In genomic region chr2:26649992-26650712, GRCh38 we compare ENCODE assay signal across 32 cellular contexts. TPM values are rescaled to one million over a fixed set of nuclear protein-coding genes. Genes with fewer than 3 reads are reported as not detected.
DNase-seq lines count a peak whose midpoint lies in the region; ATAC-seq and TF ChIP-seq lines count a peak whose summit lies in the region.
"Had no signal": no experiment of that assay in that cellular context is flagged by ENCODE, and none has a peak within 500 bp of the region (broad histone marks: within the 10 kb centered on the region; RNA-seq: fewer than 3 reads in every experiment).

No MANE protein-coding gene starts in this region.

- H3K27ac Mint-ChIP-seq in brain (peak overlapping the region in 3 of 5 experiments; percentile 51 to 77 (median 68)), Caco-2 (ENCODE audit: unreplicated experiment) (no peak overlapping the region), immature natural killer cell (no peak overlapping the region)
- H3K27ac Mint-ChIP-seq: activated CD8-positive, alpha-beta T cell treated with anti-CD3 and anti-CD28 coated beads, Interleukin-2, amount 10 ng/mL, durations not matched to agents 7 days and 5 days; T-helper 1 cell treated with Interleukin-12 subunit alpha and Interleukin-12 subunit beta and Interleukin-4 antibody, amounts not matched to agents 30 μg/mL and 1 μg/mL, for 36 hours; type B pancreatic cell had no signal

- POLR2A ChIA-PET in Caco-2 (lab: Charles Lee): interaction anchor here (0.6 kb wide), 1 partner anchor 95 kb away, joined by 3 read pairs; no protein-coding TSS in a partner anchor

- H3K4me3 ChIP-seq in Peyer's patch (no peak overlapping the region), spleen (no peak overlapping the region), Caco-2 (ENCODE audit: low read depth, low read length) (no peak overlapping the region)
- H3K4me3 ChIP-seq: BLaER1 treated with 17β-estradiol and CSF1 and Interleukin-3, amounts not matched to agents 10 nM and 100 nM; body of pancreas; HAP-1; lung; psoas muscle had no signal

- peaks cover 0 to 9% (median 2%) of the 10 kb centered on the region in 5 experiments for H3K9me3 Mint-ChIP-seq in brain
- no peaks in the 10 kb centered on the region for H3K9me3 Mint-ChIP-seq in Caco-2 (ENCODE audit: unreplicated experiment)
- peaks cover 0 to 2% (median 0%) of the 10 kb centered on the region in 6 donors for H3K9me3 Mint-ChIP-seq in immature natural killer cell
- H3K9me3 Mint-ChIP-seq: activated T-cell treated with anti-CD3 and anti-CD28 coated beads, Interleukin-2, amount 50 U/mL, for 4 hours; T-helper 1 cell treated with Interleukin-12 subunit alpha and Interleukin-12 subunit beta and Interleukin-4 antibody, amounts not matched to agents 30 μg/mL and 1 μg/mL, for 36 hours; type B pancreatic cell had no signal

- intact Hi-C loops in spleen (cut with DNase I; ENCODE audit: low total_unique reads) (no loop called here), Caco-2 (cut with micrococcal nuclease; ENCODE audit: unreplicated experiment) (no loop called here)

- CTCF ChIA-PET in Caco-2 (lab: Charles Lee): no interaction called here

- no peak overlapping the region for H3K4me3 Mint-ChIP-seq in brain
- H3K4me3 Mint-ChIP-seq in Caco-2 (ENCODE audit: unreplicated experiment): no peak overlapping the region
- H3K4me3 Mint-ChIP-seq in immature natural killer cell: no peak overlapping the region
- H3K4me3 Mint-ChIP-seq: activated CD8-positive, alpha-beta T cell treated with anti-CD3 and anti-CD28 coated beads, Interleukin-2, amount 10 ng/mL, durations not matched to agents 7 days and 5 days; activated T-cell treated with anti-CD3 and anti-CD28 coated beads, Interleukin-2, amount 50 U/mL, for 4 hours; T-helper 1 cell treated with Interleukin-12 subunit alpha and Interleukin-12 subunit beta and Interleukin-4 antibody, amounts not matched to agents 30 μg/mL and 1 μg/mL, for 36 hours; type B pancreatic cell had no signal

- H3K27ac ChIP-seq in Peyer's patch (peak overlapping the region in 1 of 4 donors; percentile 47), spleen (peak overlapping the region in 1 of 8 donors; percentile 11)
- H3K27ac ChIP-seq: BLaER1 treated with 17β-estradiol and CSF1 and Interleukin-3, amounts not matched to agents 10 nM and 100 nM; body of pancreas; epithelial cell of prostate; neutrophil; psoas muscle had no signal

- DNase-seq in Peyer's patch (peak in 2 of 3 donors; percentile 24 to 27), mesenteric fat pad (ENCODE audit: low spot score) (peak; percentile 71), spleen (peak; percentile 21), Caco-2 (no peak), immature natural killer cell (no peak), NCI-H187 (lab: John Stamatoyannopoulos, UW) (no peak)
- DNase-seq: activated CD4-positive, alpha-beta T cell treated with anti-CD3 and anti-CD28 coated beads for 1 hour; activated CD8-positive, alpha-beta T cell treated with anti-CD3 and anti-CD28 coated beads, Interleukin-2, amount 10 ng/mL, durations not matched to agents 7 days and 5 days; activated naive CD4-positive, alpha-beta T cell treated with Interleukin-2 at 50 U/mL for 16 hours; activated T-cell treated with anti-CD3 and anti-CD28 coated beads, Interleukin-2, amount 50 U/mL, for 4 hours; body of pancreas; COR-L47; DMS79; effector CD4-positive, alpha-beta T cell; GDM1; Karpas-422; NCI-H1436 treated with DMSO at 0.1 percent for 48 hours; psoas muscle; SK-N-SH; stimulated activated CD4-positive, alpha-beta T cell treated with anti-CD3 and anti-CD28 coated beads, Interleukin-1b, Interleukin-23, amount 100 ng/mL, for 48 hours had no signal

- H3K27me3 ChIP-seq in Peyer's patch: no peaks in the 10 kb centered on the region
- peaks cover 0 to 4% (median 0%) of the 10 kb centered on the region in 7 donors for H3K27me3 ChIP-seq in spleen (replicated peaks in 1 of 7)
- no peaks in the 10 kb centered on the region for H3K27me3 ChIP-seq in Caco-2 (replicated peaks; ENCODE audit: control insufficient read depth, insufficient read depth, low read length)
- H3K27me3 ChIP-seq: BLaER1 treated with 17β-estradiol and CSF1 and Interleukin-3, amounts not matched to agents 10 nM and 100 nM; body of pancreas had no signal

- H3K36me3 ChIP-seq in Peyer's patch (no peaks in the 10 kb centered on the region), spleen (no peaks in the 10 kb centered on the region), Caco-2 (ENCODE audit: control insufficient read depth, insufficient read depth, low read length) (no peaks in the 10 kb centered on the region)
- H3K36me3 ChIP-seq: BLaER1 treated with 17β-estradiol and CSF1 and Interleukin-3, amounts not matched to agents 10 nM and 100 nM; HAP-1; neutrophil had no signal

- no peak for TF ChIP-seq CTCF in Peyer's patch (IDR thresholded peaks at IDR 0.05)
- TF ChIP-seq CTCF in brain (conservative IDR thresholded peaks at IDR 0.05): no peak
- no peak for TF ChIP-seq CTCF in spleen (IDR thresholded peaks at IDR 0.05 in 8 of 11, conservative IDR thresholded peaks at IDR 0.05 in 3 of 11)
- TF ChIP-seq CTCF in Caco-2 (IDR thresholded peaks at IDR 0.05; ENCODE audit: insufficient read depth in 1 of 2, low read depth in 1 of 2, low read length in 1 of 2, severe bottlenecking in 1 of 2, unreplicated experiment in 1 of 2): no peak

- H3K27me3 Mint-ChIP-seq in brain (peaks cover 12% of the 10 kb centered on the region), Caco-2 (ENCODE audit: insufficient read depth, unreplicated experiment) (peaks cover 11% of the 10 kb centered on the region), immature natural killer cell (ENCODE audit: low read depth in 3 of 3) (peaks cover 5 to 13% (median 7%) of the 10 kb centered on the region in 3 donors)

- ATAC-seq in HG03095 (IDR thresholded peaks at IDR 0.05; ENCODE audit: unreplicated experiment): no peak
- ATAC-seq: activated CD8-positive, alpha-beta T cell treated with anti-CD3 and anti-CD28 coated beads, Interleukin-2, amount 10 ng/mL, durations not matched to agents 7 days and 5 days; activated T-cell treated with anti-CD3 and anti-CD28 coated beads, Interleukin-2, amount 50 U/mL, for 4 hours; body of pancreas; psoas muscle had no signal

- H3K36me3 Mint-ChIP-seq in brain (no peaks in the 10 kb centered on the region), Caco-2 (ENCODE audit: insufficient read depth, unreplicated experiment) (no peaks in the 10 kb centered on the region), immature natural killer cell (no peaks in the 10 kb centered on the region)
- H3K36me3 Mint-ChIP-seq: type B pancreatic cell had no signal

- TF ChIP-seq POLR2A in Peyer's patch (IDR thresholded peaks at IDR 0.05) (no peak), spleen (IDR thresholded peaks at IDR 0.05) (no peak)

- WGBS in spleen, 5 donors: 72 to 86% (median 77%) methylated on average over 12 of the region's 12 CpGs

- no TSS peak for BruUV-seq in Caco-2 (replicated peaks; lab: Mats Ljungman, UMichigan)

- H3K4me1 ChIP-seq in Peyer's patch (no peaks in the 10 kb centered on the region), spleen (peaks cover 0 to 18% (median 4%) of the 10 kb centered on the region in 6 donors), Caco-2 (no peaks in the 10 kb centered on the region)
- H3K4me1 ChIP-seq: body of pancreas, HAP-1, psoas muscle had no signal

- peaks cover 67% of the 10 kb centered on the region for H3K4me1 Mint-ChIP-seq in brain
- peaks cover 6% of the 10 kb centered on the region for H3K4me1 Mint-ChIP-seq in Caco-2 (ENCODE audit: low read depth, unreplicated experiment)
- H3K4me1 Mint-ChIP-seq in immature natural killer cell: no peaks in the 10 kb centered on the region

- H3K9me3 ChIP-seq in Peyer's patch: no peaks in the 10 kb centered on the region
- no peaks in the 10 kb centered on the region for H3K9me3 ChIP-seq in spleen
- no peaks in the 10 kb centered on the region for H3K9me3 ChIP-seq in Caco-2
- H3K9me3 ChIP-seq: BLaER1 treated with 17β-estradiol and CSF1 and Interleukin-3, amounts not matched to agents 10 nM and 100 nM; body of pancreas; HAP-1; neutrophil; psoas muscle; SK-N-SH had no signal

RNA-seq across cellular contexts. Expression of gene CIB4, which starts 9.0 kb away (rescaled TPM):
- total RNA-seq in Peyer's patch (not detected), mesenteric fat pad (not detected), spleen (not detected), Caco-2 (2022) (not detected in 2 replicates)
- polyA plus RNA-seq in brain (ENCODE audit: insufficient read depth, low read depth, low replicate concordance) (not detected), spleen (not detected), immature natural killer cell (not detected)
- total RNA-seq: activated CD8-positive, alpha-beta T cell treated with anti-CD3 and anti-CD28 coated beads, Interleukin-2, amount 10 ng/mL, durations not matched to agents 7 days and 5 days; activated T-cell treated with anti-CD3 and anti-CD28 coated beads, Interleukin-2, amount 50 U/mL, for 4 hours; body of pancreas; OCI-LY7; psoas muscle; skeletal muscle tissue had no signal
- polyA plus RNA-seq: keratinocyte, lung, psoas muscle, SK-N-SH had no signal

RNA-seq across cellular contexts. Expression of gene KCNK3, which starts 42.4 kb away (rescaled TPM):
- total RNA-seq in Peyer's patch: 1 to 10 TPM in 2 of 4 donors, under 1 TPM in 2; 0.76 to 1.6 (median 0.94) TPM
- 6.8 TPM for polyA plus RNA-seq in brain (ENCODE audit: insufficient read depth, low read depth, low replicate concordance)
- total RNA-seq in mesenteric fat pad: 1.9 TPM
- 1 to 10 TPM; 1.1 to 6.0 (median 2.9) TPM for total RNA-seq in spleen
- polyA plus RNA-seq in spleen: 1 to 10 TPM in 1 of 3 donors, under 1 TPM in 2; 0.61 to 1.2 (median 0.83) TPM
- total RNA-seq in Caco-2 (2022): 0.09 and 0.36 TPM in 2 replicates
- not detected for polyA plus RNA-seq in immature natural killer cell
- total RNA-seq: activated CD8-positive, alpha-beta T cell treated with anti-CD3 and anti-CD28 coated beads, Interleukin-2, amount 10 ng/mL, durations not matched to agents 7 days and 5 days; OCI-LY7 had no signal
- polyA plus RNA-seq: keratinocyte had no signal

Comparison
In these comparisons a context has a peak if more than half of its experiments do, and no peak if none do; other contexts are left out.
1. DNase-seq: peak in Peyer's patch (2 of 3), mesenteric fat pad (single experiment) and spleen (single experiment); none in Caco-2 (0 of 2), immature natural killer cell (0 of 3) and NCI-H187 (0 of 2).
2. H3K27ac Mint-ChIP-seq: peak in brain (3 of 5); none in Caco-2 (single experiment) and immature natural killer cell (0 of 6).